Comparison of ENCODE assay signal across 1 cellular context in genomic region chr6:51107769-51108203, GRCh38.
A peak's percentile ranks its signal among the peaks of the same experiment; 100 is the strongest.
TF ChIP-seq lines count a peak whose summit lies in the region.

No MANE protein-coding gene starts in this region.

TF ChIP-seq in K562, 482 proteins besides CTCF, POLR2A, EP300 and RAD21 (continued from another document and continues in another):
- TF ChIP-seq, protein P1, sequence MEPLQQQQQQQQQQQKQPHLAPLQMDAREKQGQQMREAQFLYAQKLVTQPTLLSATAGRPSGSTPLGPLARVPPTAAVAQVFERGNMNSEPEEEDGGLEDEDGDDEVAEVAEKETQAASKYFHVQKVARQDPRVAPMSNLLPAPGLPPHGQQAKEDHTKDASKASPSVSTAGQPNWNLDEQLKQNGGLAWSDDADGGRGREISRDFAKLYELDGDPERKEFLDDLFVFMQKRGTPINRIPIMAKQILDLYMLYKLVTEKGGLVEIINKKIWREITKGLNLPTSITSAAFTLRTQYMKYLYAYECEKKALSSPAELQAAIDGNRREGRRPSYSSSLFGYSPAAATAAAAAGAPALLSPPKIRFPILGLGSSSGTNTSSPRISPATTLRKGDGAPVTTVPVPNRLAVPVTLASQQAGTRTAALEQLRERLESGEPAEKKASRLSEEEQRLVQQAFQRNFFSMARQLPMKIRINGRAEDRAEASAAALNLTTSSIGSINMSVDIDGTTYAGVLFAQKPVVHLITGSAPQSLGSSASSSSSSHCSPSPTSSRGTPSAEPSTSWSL (CRISPR knock-in tag; IDR thresholded peaks at IDR 0.05; ENCODE audit: borderline replicate concordance): 0 out of 2 replicates have a peak, but pooled peaks have one; percentile 17
- TF ChIP-seq ZNF707 (CRISPR knock-in tag; conservative IDR thresholded peaks at IDR 0.05): peak; percentile 66; the same call in 1 of the 2 replicates
- TF ChIP-seq SMARCA4 (IDR thresholded peaks at IDR 0.05): peak; percentile 74; the same call in 1 of the 2 replicates
- peak; percentile 82 for TF ChIP-seq TAL1 (IDR thresholded peaks at IDR 0.05)
- peak; percentile 90 for TF ChIP-seq EHMT2 (IDR thresholded peaks at IDR 0.05)
- TF ChIP-seq HNRNPUL1 (IDR thresholded peaks at IDR 0.05; ENCODE audit: low read length): no peak
- peak; percentile 75; the same call in 1 of the 2 replicates for TF ChIP-seq TOE1 (IDR thresholded peaks at IDR 0.05; ENCODE audit: borderline replicate concordance)
- no peak for TF ChIP-seq TOE1 (CRISPR knock-in tag; IDR thresholded peaks at IDR 0.05; ENCODE audit: borderline replicate concordance, low read depth)
- peak; percentile 55; the same call in 1 of the 2 replicates for TF ChIP-seq ZNF175 (CRISPR knock-in tag; IDR thresholded peaks at IDR 0.05; ENCODE audit: low read depth)
- TF ChIP-seq ZBTB17 (CRISPR knock-in tag; IDR thresholded peaks at IDR 0.05): peak; percentile 93
- TF ChIP-seq SMARCE1 (IDR thresholded peaks at IDR 0.05): peak; percentile 69; the same call in 1 of the 2 replicates
- peak; percentile 49 for TF ChIP-seq ZFX (CRISPR knock-in tag; IDR thresholded peaks at IDR 0.05)
- TF ChIP-seq HIVEP1 (CRISPR knock-in tag; IDR thresholded peaks at IDR 0.05): peak; percentile 81; the same call in 1 of the 2 replicates
- peak in 1 of 2 experiments; percentile 60; a peak in 2 of 4 replicates for TF ChIP-seq HDAC1 (IDR thresholded peaks at IDR 0.05)
- no peak for TF ChIP-seq TARDBP (IDR thresholded peaks at IDR 0.05)
- peak; percentile 29; the same call in 1 of the 2 replicates for TF ChIP-seq ZSCAN32 (CRISPR knock-in tag; IDR thresholded peaks at IDR 0.05)
- TF ChIP-seq NCOA1 (IDR thresholded peaks at IDR 0.05; ENCODE audit: low read depth): peak; percentile 72; the same call in 1 of the 2 replicates
- no peak for TF ChIP-seq SRSF7 (optimal IDR thresholded peaks at IDR 0.05; ENCODE audit: low read depth, low read length)
- peak; percentile 84 for TF ChIP-seq ADNP (tag; IDR thresholded peaks at IDR 0.05)
- peak; percentile 70 for TF ChIP-seq BACH1 (tag; IDR thresholded peaks at IDR 0.05)
- peak; percentile 13 for TF ChIP-seq KAT2B (IDR thresholded peaks at IDR 0.05; ENCODE audit: low read depth, low read length)
- TF ChIP-seq NR2C1 (IDR thresholded peaks at IDR 0.05): no peak
- peak; percentile 57; the same call in 1 of the 2 replicates for TF ChIP-seq NR2C1 (tag; IDR thresholded peaks at IDR 0.05)
- TF ChIP-seq FOXA3 (CRISPR knock-in tag; conservative IDR thresholded peaks at IDR 0.05 in 1 of 2, IDR thresholded peaks at IDR 0.05 in 1 of 2): peak in 1 of 2 experiments; percentile 98; a peak in 2 of 4 replicates
- TF ChIP-seq GTF2E2 (tag; IDR thresholded peaks at IDR 0.05): peak; percentile 47; the same call in 1 of the 2 replicates
- TF ChIP-seq DMBX1 (CRISPR knock-in tag; IDR thresholded peaks at IDR 0.05; ENCODE audit: borderline replicate concordance): peak; percentile 94; the same call in 1 of the 2 replicates
- peak; percentile 37 to 84; a peak in 2 of 4 replicates for TF ChIP-seq TRIM24 (IDR thresholded peaks at IDR 0.05)
- peak; percentile 36; the same call in 1 of the 2 replicates for TF ChIP-seq LEF1 (IDR thresholded peaks at IDR 0.05)
- TF ChIP-seq CLOCK (CRISPR knock-in tag; IDR thresholded peaks at IDR 0.05; ENCODE audit: borderline replicate concordance): peak; percentile 78; the same call in 1 of the 2 replicates
- 0 out of 2 replicates have a peak, but pooled peaks have one; percentile 59 for TF ChIP-seq ERF (CRISPR knock-in tag; IDR thresholded peaks at IDR 0.05)
- TF ChIP-seq NFATC3 (IDR thresholded peaks at IDR 0.05): no peak
- TF ChIP-seq, protein P2, sequence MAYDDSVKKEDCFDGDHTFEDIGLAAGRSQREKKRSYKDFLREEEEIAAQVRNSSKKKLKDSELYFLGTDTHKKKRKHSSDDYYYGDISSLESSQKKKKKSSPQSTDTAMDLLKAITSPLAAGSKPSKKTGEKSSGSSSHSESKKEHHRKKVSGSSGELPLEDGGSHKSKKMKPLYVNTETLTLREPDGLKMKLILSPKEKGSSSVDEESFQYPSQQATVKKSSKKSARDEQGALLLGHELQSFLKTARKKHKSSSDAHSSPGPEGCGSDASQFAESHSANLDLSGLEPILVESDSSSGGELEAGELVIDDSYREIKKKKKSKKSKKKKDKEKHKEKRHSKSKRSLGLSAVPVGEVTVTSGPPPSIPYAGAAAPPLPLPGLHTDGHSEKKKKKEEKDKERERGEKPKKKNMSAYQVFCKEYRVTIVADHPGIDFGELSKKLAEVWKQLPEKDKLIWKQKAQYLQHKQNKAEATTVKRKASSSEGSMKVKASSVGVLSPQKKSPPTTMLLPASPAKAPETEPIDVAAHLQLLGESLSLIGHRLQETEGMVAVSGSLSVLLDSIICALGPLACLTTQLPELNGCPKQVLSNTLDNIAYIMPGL (CRISPR knock-in tag; IDR thresholded peaks at IDR 0.05): no peak
- TF ChIP-seq TCF3 (CRISPR knock-in tag; IDR thresholded peaks at IDR 0.05): peak; percentile 89
- peak; percentile 90 for TF ChIP-seq ELF4 (CRISPR knock-in tag; IDR thresholded peaks at IDR 0.05)
- TF ChIP-seq TSHZ1 (CRISPR knock-in tag; IDR thresholded peaks at IDR 0.05): peak; percentile 63; the same call in 1 of the 2 replicates
- peak in 1 of 2 experiments; percentile 95; a peak in 2 of 4 replicates for TF ChIP-seq TEAD1 (CRISPR knock-in tag; IDR thresholded peaks at IDR 0.05)
- TF ChIP-seq EP400 (IDR thresholded peaks at IDR 0.05): 0 out of 2 replicates have a peak, but pooled peaks have one; percentile 29
- TF ChIP-seq CXXC5 (CRISPR knock-in tag; IDR thresholded peaks at IDR 0.05): peak; percentile 68
- peak; percentile 55; the same call in 1 of the 2 replicates for TF ChIP-seq ZNF197 (CRISPR knock-in tag; IDR thresholded peaks at IDR 0.05; ENCODE audit: low read depth)
- no peak for TF ChIP-seq TAF7 (tag; IDR thresholded peaks at IDR 0.05)
- TF ChIP-seq PHTF2 (CRISPR knock-in tag; IDR thresholded peaks at IDR 0.05): 0 out of 2 replicates have a peak, but pooled peaks have one; percentile 64
- TF ChIP-seq, protein P3, sequence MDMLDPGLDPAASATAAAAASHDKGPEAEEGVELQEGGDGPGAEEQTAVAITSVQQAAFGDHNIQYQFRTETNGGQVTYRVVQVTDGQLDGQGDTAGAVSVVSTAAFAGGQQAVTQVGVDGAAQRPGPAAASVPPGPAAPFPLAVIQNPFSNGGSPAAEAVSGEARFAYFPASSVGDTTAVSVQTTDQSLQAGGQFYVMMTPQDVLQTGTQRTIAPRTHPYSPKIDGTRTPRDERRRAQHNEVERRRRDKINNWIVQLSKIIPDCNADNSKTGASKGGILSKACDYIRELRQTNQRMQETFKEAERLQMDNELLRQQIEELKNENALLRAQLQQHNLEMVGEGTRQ (CRISPR knock-in tag; IDR thresholded peaks at IDR 0.05): no peak
- TF ChIP-seq, protein P4, sequence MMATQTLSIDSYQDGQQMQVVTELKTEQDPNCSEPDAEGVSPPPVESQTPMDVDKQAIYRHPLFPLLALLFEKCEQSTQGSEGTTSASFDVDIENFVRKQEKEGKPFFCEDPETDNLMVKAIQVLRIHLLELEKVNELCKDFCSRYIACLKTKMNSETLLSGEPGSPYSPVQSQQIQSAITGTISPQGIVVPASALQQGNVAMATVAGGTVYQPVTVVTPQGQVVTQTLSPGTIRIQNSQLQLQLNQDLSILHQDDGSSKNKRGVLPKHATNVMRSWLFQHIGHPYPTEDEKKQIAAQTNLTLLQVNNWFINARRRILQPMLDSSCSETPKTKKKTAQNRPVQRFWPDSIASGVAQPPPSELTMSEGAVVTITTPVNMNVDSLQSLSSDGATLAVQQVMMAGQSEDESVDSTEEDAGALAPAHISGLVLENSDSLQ (IDR thresholded peaks at IDR 0.05): peak; percentile 71
- peak; percentile 53 for TF ChIP-seq NFIC (IDR thresholded peaks at IDR 0.05)
- peak; percentile 95 for TF ChIP-seq CTBP1 (IDR thresholded peaks at IDR 0.05; ENCODE audit: borderline replicate concordance)
- TF ChIP-seq, protein P5, sequence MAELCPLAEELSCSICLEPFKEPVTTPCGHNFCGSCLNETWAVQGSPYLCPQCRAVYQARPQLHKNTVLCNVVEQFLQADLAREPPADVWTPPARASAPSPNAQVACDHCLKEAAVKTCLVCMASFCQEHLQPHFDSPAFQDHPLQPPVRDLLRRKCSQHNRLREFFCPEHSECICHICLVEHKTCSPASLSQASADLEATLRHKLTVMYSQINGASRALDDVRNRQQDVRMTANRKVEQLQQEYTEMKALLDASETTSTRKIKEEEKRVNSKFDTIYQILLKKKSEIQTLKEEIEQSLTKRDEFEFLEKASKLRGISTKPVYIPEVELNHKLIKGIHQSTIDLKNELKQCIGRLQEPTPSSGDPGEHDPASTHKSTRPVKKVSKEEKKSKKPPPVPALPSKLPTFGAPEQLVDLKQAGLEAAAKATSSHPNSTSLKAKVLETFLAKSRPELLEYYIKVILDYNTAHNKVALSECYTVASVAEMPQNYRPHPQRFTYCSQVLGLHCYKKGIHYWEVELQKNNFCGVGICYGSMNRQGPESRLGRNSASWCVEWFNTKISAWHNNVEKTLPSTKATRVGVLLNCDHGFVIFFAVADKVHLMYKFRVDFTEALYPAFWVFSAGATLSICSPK (IDR thresholded peaks at IDR 0.05; ENCODE audit: borderline replicate concordance): no peak
- peak; percentile 68 for TF ChIP-seq CCNT2 (IDR thresholded peaks at IDR 0.05; ENCODE audit: borderline replicate concordance, extremely low read depth, insufficient read length, low read depth, low read length)
- TF ChIP-seq, protein P6, sequence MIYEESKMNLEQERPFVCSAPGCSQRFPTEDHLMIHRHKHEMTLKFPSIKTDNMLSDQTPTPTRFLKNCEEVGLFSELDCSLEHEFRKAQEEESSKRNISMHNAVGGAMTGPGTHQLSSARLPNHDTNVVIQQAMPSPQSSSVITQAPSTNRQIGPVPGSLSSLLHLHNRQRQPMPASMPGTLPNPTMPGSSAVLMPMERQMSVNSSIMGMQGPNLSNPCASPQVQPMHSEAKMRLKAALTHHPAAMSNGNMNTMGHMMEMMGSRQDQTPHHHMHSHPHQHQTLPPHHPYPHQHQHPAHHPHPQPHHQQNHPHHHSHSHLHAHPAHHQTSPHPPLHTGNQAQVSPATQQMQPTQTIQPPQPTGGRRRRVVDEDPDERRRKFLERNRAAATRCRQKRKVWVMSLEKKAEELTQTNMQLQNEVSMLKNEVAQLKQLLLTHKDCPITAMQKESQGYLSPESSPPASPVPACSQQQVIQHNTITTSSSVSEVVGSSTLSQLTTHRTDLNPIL (CRISPR knock-in tag; IDR thresholded peaks at IDR 0.05): peak; percentile 84
- TF ChIP-seq ZNF354B (CRISPR knock-in tag; IDR thresholded peaks at IDR 0.05): peak; percentile 63; the same call in 1 of the 2 replicates
- peak in 1 of 3 experiments; percentile 23 for TF ChIP-seq YY1 (IDR thresholded peaks at IDR 0.05; ENCODE audit: borderline replicate concordance in 1 of 3, control insufficient read depth in 1 of 3, extremely low read depth in 1 of 3, insufficient read depth in 3 of 3, insufficient read length in 1 of 3, insufficient replicate concordance in 2 of 3, low read depth in 1 of 3, low read length in 2 of 3)
- peak; percentile 88 for TF ChIP-seq TEAD4 (IDR thresholded peaks at IDR 0.05; ENCODE audit: low read length)
- TF ChIP-seq TEAD4 (CRISPR knock-in tag; IDR thresholded peaks at IDR 0.05; ENCODE audit: borderline replicate concordance): no peak
- TF ChIP-seq PPARD (CRISPR knock-in tag; IDR thresholded peaks at IDR 0.05): no peak
- no peak for TF ChIP-seq GATAD2B (IDR thresholded peaks at IDR 0.05; ENCODE audit: borderline replicate concordance)
- TF ChIP-seq ZNF41 (CRISPR knock-in tag; conservative IDR thresholded peaks at IDR 0.05): peak; percentile 83
- peak; percentile 68; the same call in 1 of the 2 replicates for TF ChIP-seq MECOM (CRISPR knock-in tag; IDR thresholded peaks at IDR 0.05)
- TF ChIP-seq IFI16 (CRISPR knock-in tag; IDR thresholded peaks at IDR 0.05): peak; percentile 84
- TF ChIP-seq COPS2 (conservative IDR thresholded peaks at IDR 0.05): no peak
- peak; percentile 41; the same call in 1 of the 2 replicates for TF ChIP-seq MBD2 (IDR thresholded peaks at IDR 0.05; ENCODE audit: borderline replicate concordance, low read depth)
